Comparison of ENCODE assay signal across 8 cellular contexts in the genomic region with DNA sequence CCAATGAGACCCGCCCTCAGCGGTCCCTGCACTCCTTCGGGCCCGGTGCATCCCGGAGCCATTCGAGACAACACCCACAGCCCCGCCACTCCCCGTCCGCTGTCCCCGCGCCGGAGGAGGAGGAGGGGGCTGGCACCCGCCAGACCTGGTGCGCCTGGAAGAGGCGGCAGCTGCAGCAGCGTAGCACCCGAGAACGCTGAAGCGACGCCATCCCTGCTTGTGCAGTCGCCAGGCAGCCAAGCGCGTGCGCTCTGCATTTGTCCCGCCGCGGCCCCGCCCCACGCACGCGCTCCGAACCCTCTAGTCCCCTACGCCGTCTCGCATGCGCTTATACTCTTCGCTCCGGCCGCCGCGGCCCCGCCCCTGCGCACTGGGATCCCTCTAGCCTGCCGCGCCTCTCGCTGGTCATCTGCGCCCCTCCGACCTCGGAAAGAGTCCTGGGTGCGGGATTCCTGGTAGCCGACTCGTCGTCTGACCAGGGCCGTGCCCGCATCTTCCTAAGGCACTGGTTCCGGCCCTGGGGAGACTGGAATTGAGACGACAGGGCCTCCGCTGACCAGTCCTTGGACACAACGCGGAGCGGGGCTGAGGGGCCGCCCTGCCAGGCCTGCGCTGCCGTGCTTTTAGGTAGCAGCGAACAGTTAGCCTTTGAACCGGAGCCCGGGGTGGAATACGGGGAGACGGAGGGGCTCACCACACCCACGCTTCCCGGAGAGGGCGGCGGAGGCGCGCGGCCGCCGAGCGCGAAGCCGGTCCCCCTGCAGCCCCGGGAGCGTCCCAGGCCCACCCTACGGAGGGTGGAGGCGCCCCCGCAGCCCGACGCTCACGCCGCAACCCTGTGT. TPM values are rescaled to one million over a fixed set of nuclear protein-coding genes. Genes with fewer than 3 reads are reported as not detected.
DNase-seq lines count a peak whose midpoint lies in the region; ATAC-seq and TF ChIP-seq lines count a peak whose summit lies in the region.

A gene with protein sequence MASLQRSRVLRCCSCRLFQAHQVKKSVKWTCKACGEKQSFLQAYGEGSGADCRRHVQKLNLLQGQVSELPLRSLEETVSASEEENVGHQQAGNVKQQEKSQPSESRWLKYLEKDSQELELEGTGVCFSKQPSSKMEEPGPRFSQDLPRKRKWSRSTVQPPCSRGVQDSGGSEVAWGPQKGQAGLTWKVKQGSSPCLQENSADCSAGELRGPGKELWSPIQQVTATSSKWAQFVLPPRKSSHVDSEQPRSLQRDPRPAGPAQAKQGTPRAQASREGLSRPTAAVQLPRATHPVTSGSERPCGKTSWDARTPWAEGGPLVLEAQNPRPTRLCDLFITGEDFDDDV (minus strand): TSS at position 232 of the 842 bp plus-strand sequence. CDS start 21 bp downstream, at position 211.

- TF ChIP-seq CTCF in Panc1 (IDR thresholded peaks at IDR 0.05), result no peak

- intact Hi-C loops in Panc1 (cut with micrococcal nuclease; ENCODE audit: unreplicated experiment), result loop anchor here (10.0 kb wide), 1 partner anchor 236 kb away; no protein-coding TSS in a partner anchor

- peak within 1 kb of the TSS; percentile 92 for H3K27ac ChIP-seq in Panc1 (ENCODE audit: low read length)
- H3K27ac ChIP-seq in muscle layer of duodenum (ENCODE audit: low read length), result peak within 1 kb of the TSS; percentile 84

- POLR2A ChIA-PET in Panc1 (lab: Charles Lee), result no interaction called here

- in situ Hi-C loops in Panc1 (cut with HindIII; ENCODE audit: low pct_unique_long_range_greater_than_20kb, low sequenced_read_pairs), result no loop called here

- H3K4me1 ChIP-seq in Panc1 (ENCODE audit: control insufficient read depth, insufficient read depth, low read length), result peaks cover 10% of the 10 kb centered on the region
- peaks cover 0 to 3% of the 10 kb centered on the region in 2 donors for H3K4me1 ChIP-seq in muscle layer of duodenum (ENCODE audit: control insufficient read depth in 1 of 2, insufficient read depth in 2 of 2, low read length in 2 of 2)

- peaks cover 3% of the 10 kb centered on the region for H3K36me3 Mint-ChIP-seq in IgD-negative memory B cell

- H3K9me3 ChIP-seq in Panc1 (ENCODE audit: control insufficient read depth, insufficient read depth, low read depth, low read length) (no peaks in the 10 kb centered on the region), muscle layer of duodenum (ENCODE audit: control insufficient read depth in 1 of 2, low read length in 2 of 2) (no peaks in the 10 kb centered on the region)

- H3K36me3 ChIP-seq in Panc1 (ENCODE audit: control insufficient read depth, insufficient read depth, low read length) (no peaks in the 10 kb centered on the region; the same call in 1 of the 2 replicates), muscle layer of duodenum (ENCODE audit: control insufficient read depth in 1 of 2, insufficient read depth in 2 of 2, low read length in 2 of 2) (peaks cover 11 to 19% of the 10 kb centered on the region in 2 donors)

- no peaks in the 10 kb centered on the region for H3K9me3 Mint-ChIP-seq in IgD-negative memory B cell

- no peaks in the 10 kb centered on the region for H3K27me3 Mint-ChIP-seq in IgD-negative memory B cell

- peak within 1 kb of the TSS; percentile 89 to 97 for H3K4me3 ChIP-seq in Panc1 (ENCODE audit: low read depth in 2 of 2, low read length in 2 of 2)
- peak within 1 kb of the TSS; percentile 88 to 100 for H3K4me3 ChIP-seq in muscle layer of duodenum (ENCODE audit: low read depth in 1 of 2, low read length in 2 of 2)

- CTCF ChIA-PET in Panc1 (lab: Charles Lee), result no interaction called here

- no peaks in the 10 kb centered on the region for H3K27me3 ChIP-seq in Panc1 (ENCODE audit: control insufficient read depth, insufficient read depth, low read length)
- no peaks in the 10 kb centered on the region for H3K27me3 ChIP-seq in muscle layer of duodenum (ENCODE audit: low read depth, low read length)

- DNase-seq in DMS153 treated with DMSO at 0.1 percent for 48 hours (lab: John Stamatoyannopoulos, UW; ENCODE audit: unreplicated experiment) (peak; percentile 35), Panc1 (ENCODE audit: low read depth, low spot score) (peak; percentile 69)
- peak; percentile 93 to 95 for DNase-seq in activated T-cell treated with anti-CD3 and anti-CD28 coated beads, Interleukin-2, amount 50 U/mL, for 48 hours
- peak; percentile 81 to 92 for DNase-seq in stimulated activated CD8-positive, alpha-beta memory T cell treated with anti-CD3 and anti-CD28 coated beads, Interleukin-7, amount 100 ng/mL, for 4 hours (ENCODE audit: low read depth in 2 of 2)

- peaks cover 3 to 17% (median 16%) of the 10 kb centered on the region in 3 donors for H3K4me1 Mint-ChIP-seq in IgD-negative memory B cell

- peak within 1 kb of the TSS; percentile 92 to 98 (median 93) for H3K4me3 Mint-ChIP-seq in IgD-negative memory B cell

- peak within 1 kb of the TSS; percentile 88 to 94 (median 88) for H3K27ac Mint-ChIP-seq in IgD-negative memory B cell

- TSS peak; percentile 91 for BruUV-seq in Panc1 (replicated peaks; lab: Mats Ljungman, UMichigan)

- ATAC-seq in GM21529 (IDR thresholded peaks at IDR 0.05; ENCODE audit: unreplicated experiment), result peak; percentile 97
- ATAC-seq in Panc1, result peak; percentile 97
- ATAC-seq in esophagus mucosa, result peak; percentile 97

RNA-seq across cellular contexts. Expression of the gene that starts here (rescaled TPM):
- 26.2 TPM for polyA plus RNA-seq in IgD-negative memory B cell
- total RNA-seq in Panc1 (2021; ENCODE audit: unreplicated experiment), result 33.0 TPM
- 21.9 TPM for polyA plus RNA-seq in Panc1 (2012; ENCODE audit: insufficient read length)
- total RNA-seq in esophagus mucosa, result 8.3 TPM

Comparison
In these comparisons a context has a peak if more than half of its experiments do, and no peak if none do; other contexts are left out.
1. Peak in every context shown above with its lines: DNase-seq, ATAC-seq, H3K4me3 ChIP-seq and H3K27ac ChIP-seq.
2. DNase-seq: peak in every context shown above with its lines; median percentile 94 in activated T-cell treated with anti-CD3 and anti-CD28 coated beads, Interleukin-2, amount 50 U/mL, for 48 hours; 86 in stimulated activated CD8-positive, alpha-beta memory T cell treated with anti-CD3 and anti-CD28 coated beads, Interleukin-7, amount 100 ng/mL, for 4 hours; 69 in Panc1; 35 in DMS153 treated with DMSO at 0.1 percent for 48 hours.